ENCODE assay signal across 21 cellular contexts in the genomic region with DNA sequence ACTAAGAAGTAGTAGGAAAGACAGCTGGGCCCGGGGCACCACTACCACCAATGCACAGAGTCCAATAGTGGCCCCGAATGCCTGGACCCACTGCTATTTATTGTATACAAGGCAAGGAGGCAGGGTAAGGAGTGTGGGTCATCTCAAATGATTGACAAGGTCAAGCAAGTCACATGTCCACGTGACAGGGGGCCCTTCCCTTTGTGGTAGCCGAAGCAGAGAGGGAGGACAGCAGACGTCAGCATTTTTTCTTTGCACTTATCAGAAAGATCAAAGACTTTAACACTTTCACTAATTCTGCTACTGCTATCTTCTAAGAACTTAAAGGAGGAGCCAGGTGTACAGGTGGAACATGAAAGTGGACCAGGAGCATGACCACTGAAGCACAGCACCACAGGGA.
"Had no signal": no experiment of that assay in that cellular context is flagged by ENCODE, and none has a peak within 500 bp of the region (broad histone marks: within the 10 kb centered on the region; RNA-seq: fewer than 3 reads in every experiment).

No MANE protein-coding gene starts in this region.

- H3K4me3 Mint-ChIP-seq: activated B cell treated with CpG ODN at 0.5 μM for 24 hours; activated CD4-positive, alpha-beta T cell treated with anti-CD3 and anti-CD28 coated beads, Interleukin-2, amount 10 ng/mL, durations not matched to agents 7 days and 5 days; activated CD8-positive, alpha-beta T cell treated with anti-CD3 and anti-CD28 coated beads for 36 hours; activated naive CD4-positive, alpha-beta T cell treated with anti-CD3 and anti-CD28 coated beads, Interleukin-2, amount 10 ng/mL, durations not matched to agents 7 days and 5 days; activated naive CD8-positive, alpha-beta T cell treated with anti-CD3 and anti-CD28 coated beads for 36 hours; activated T-cell treated with anti-CD3 and anti-CD28 coated beads, Interleukin-2, amount 50 U/mL, for 4 hours; T-helper 1 cell treated with Interleukin-12 subunit alpha and Interleukin-12 subunit beta and Interleukin-4 antibody, amounts not matched to agents 30 μg/mL and 1 μg/mL, for 36 hours had no signal

- H2AFZ ChIP-seq: PC-9 had no signal

- DNase-seq: activated B cell treated with CpG ODN at 0.5 μM for 24 hours; activated CD4-positive, alpha-beta T cell treated with anti-CD3 and anti-CD28 coated beads for 1 hour; activated CD4-positive, alpha-beta T cell treated with anti-CD3 and anti-CD28 coated beads, Interleukin-2, amount 10 ng/mL, durations not matched to agents 7 days and 5 days; activated CD8-positive, alpha-beta memory T cell treated with anti-CD3 and anti-CD28 coated beads, Interleukin-2, amount 50 U/mL, for 4 hours; activated CD8-positive, alpha-beta T cell treated with anti-CD3 and anti-CD28 coated beads for 36 hours; activated gamma-delta T cell; activated naive CD4-positive, alpha-beta T cell treated with anti-CD3 and anti-CD28 coated beads, Interleukin-2, amount 10 ng/mL, durations not matched to agents 7 days and 5 days; activated naive CD8-positive, alpha-beta T cell treated with anti-CD3 and anti-CD28 coated beads for 36 hours; activated T-cell treated with anti-CD3 and anti-CD28 coated beads, Interleukin-2, amount 50 U/mL, for 4 hours; brain microvascular endothelial cell; caudate nucleus; NCI-H1048; NCI-H146; NCI-H187 treated with DMSO at 0.1 percent for 48 hours; NCI-H2081 treated with DMSO at 0.1 percent for 48 hours; NCI-H446; NCI-H524; PC-9; SHP77 treated with DMSO at 0.1 percent for 48 hours; T1000 had no signal

- H3K27me3 Mint-ChIP-seq: activated B cell treated with CpG ODN at 0.5 μM for 24 hours; activated CD4-positive, alpha-beta T cell treated with anti-CD3 and anti-CD28 coated beads, Interleukin-2, amount 10 ng/mL, durations not matched to agents 7 days and 5 days; activated CD8-positive, alpha-beta T cell treated with anti-CD3 and anti-CD28 coated beads for 36 hours; activated naive CD4-positive, alpha-beta T cell treated with anti-CD3 and anti-CD28 coated beads, Interleukin-2, amount 10 ng/mL, durations not matched to agents 7 days and 5 days; activated naive CD8-positive, alpha-beta T cell treated with anti-CD3 and anti-CD28 coated beads for 36 hours had no signal

- H3K27ac Mint-ChIP-seq: activated B cell treated with CpG ODN at 0.5 μM for 24 hours; activated CD4-positive, alpha-beta T cell treated with anti-CD3 and anti-CD28 coated beads, Interleukin-2, amount 10 ng/mL, durations not matched to agents 7 days and 5 days; activated CD8-positive, alpha-beta T cell treated with anti-CD3 and anti-CD28 coated beads for 36 hours; activated naive CD4-positive, alpha-beta T cell treated with anti-CD3 and anti-CD28 coated beads, Interleukin-2, amount 10 ng/mL, durations not matched to agents 7 days and 5 days; activated naive CD8-positive, alpha-beta T cell treated with anti-CD3 and anti-CD28 coated beads for 36 hours; T-helper 1 cell treated with Interleukin-12 subunit alpha and Interleukin-12 subunit beta and Interleukin-4 antibody, amounts not matched to agents 30 μg/mL and 1 μg/mL, for 36 hours had no signal

- H3K4me2 ChIP-seq: PC-9 had no signal

- H3K27me3 ChIP-seq: brain microvascular endothelial cell had no signal

- H3K9me3 Mint-ChIP-seq: activated B cell treated with CpG ODN at 0.5 μM for 24 hours; activated CD4-positive, alpha-beta T cell treated with anti-CD3 and anti-CD28 coated beads, Interleukin-2, amount 10 ng/mL, durations not matched to agents 7 days and 5 days; activated CD8-positive, alpha-beta T cell treated with anti-CD3 and anti-CD28 coated beads for 36 hours; activated naive CD4-positive, alpha-beta T cell treated with anti-CD3 and anti-CD28 coated beads, Interleukin-2, amount 10 ng/mL, durations not matched to agents 7 days and 5 days; activated naive CD8-positive, alpha-beta T cell treated with anti-CD3 and anti-CD28 coated beads for 36 hours; activated T-cell treated with anti-CD3 and anti-CD28 coated beads, Interleukin-2, amount 50 U/mL, for 4 hours; T-helper 1 cell treated with Interleukin-12 subunit alpha and Interleukin-12 subunit beta and Interleukin-4 antibody, amounts not matched to agents 30 μg/mL and 1 μg/mL, for 36 hours had no signal

- H3K27ac ChIP-seq: brain microvascular endothelial cell, PC-9 had no signal

- ATAC-seq: activated CD8-positive, alpha-beta T cell treated with anti-CD3 and anti-CD28 coated beads for 36 hours; activated T-cell treated with anti-CD3 and anti-CD28 coated beads, Interleukin-2, amount 50 U/mL, for 4 hours had no signal

- H3K4me3 ChIP-seq: PC-9 had no signal
